In the genomic region with DNA sequence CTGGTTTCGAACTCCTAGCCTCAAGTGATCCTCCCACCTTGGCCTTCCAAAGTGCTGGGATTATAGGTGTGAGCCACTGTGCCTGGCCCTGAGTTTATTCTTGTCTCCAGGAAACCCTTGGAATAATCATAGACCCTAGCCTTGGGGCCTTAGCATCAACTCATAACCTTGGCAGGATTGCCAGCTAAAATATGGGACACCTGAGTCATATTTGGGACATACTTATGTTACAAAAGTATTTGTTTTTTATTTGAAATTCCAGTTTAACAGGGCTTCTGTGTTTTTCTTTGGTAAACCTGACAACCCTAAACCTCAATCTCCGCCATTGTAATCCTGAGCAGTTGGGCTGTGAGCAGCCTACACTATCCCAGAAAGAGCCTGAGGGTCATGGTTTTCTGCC, we compare ENCODE assay signal across 19 cellular contexts. TPM values are rescaled to one million over a fixed set of nuclear protein-coding genes. Genes with fewer than 3 reads are reported as not detected.
A peak's percentile ranks its signal among the peaks of the same experiment; 100 is the strongest.
DNase-seq lines count a peak whose midpoint lies in the region; ATAC-seq and TF ChIP-seq lines count a peak whose summit lies in the region.
"Had no signal": no experiment of that assay in that cellular context is flagged by ENCODE, and none has a peak within 500 bp of the region (broad histone marks: within the 10 kb centered on the region; RNA-seq: fewer than 3 reads in every experiment).

No MANE protein-coding gene starts in this region.

- ATAC-seq in Right ventricle myocardium inferior (no peak), HG02970 (IDR thresholded peaks at IDR 0.05; ENCODE audit: low FRiP score, unreplicated experiment) (no peak)
- no peak for ATAC-seq in activated CD8-positive, alpha-beta T cell treated with anti-CD3 and anti-CD28 coated beads for 36 hours
- ATAC-seq: activated T-cell treated with anti-CD3 and anti-CD28 coated beads, Interleukin-2, amount 50 U/mL, for 4 hours; left lung; mucosa of descending colon; right cardiac atrium had no signal

- H3K4me1 ChIP-seq in vagina: peaks cover 54% of the 10 kb centered on the region

- H3K4me3 ChIP-seq in epithelial cell of esophagus (ENCODE audit: low read length): no peak overlapping the region
- H3K4me3 ChIP-seq in vagina: no peak overlapping the region
- H3K4me3 ChIP-seq: left lung, mucosa of descending colon had no signal

- TF ChIP-seq CTCF in activated CD8-positive, alpha-beta T cell treated with anti-CD3 and anti-CD28 coated beads for 36 hours (IDR thresholded peaks at IDR 0.05): no peak
- TF ChIP-seq CTCF in epithelial cell of esophagus (IDR thresholded peaks at IDR 0.05; ENCODE audit: insufficient read depth, low read depth, low read length, missing control alignments): no peak
- no peak for TF ChIP-seq CTCF in vagina (IDR thresholded peaks at IDR 0.05)

- POLR2A ChIA-PET in activated CD8-positive, alpha-beta T cell treated with anti-CD3 and anti-CD28 coated beads for 36 hours (lab: Charles Lee): interaction anchor here (0.6 to 19.7 kb wide), 11 partner anchors 10 to 352 kb away, joined by 3 to 548 read pairs (median 4); a partner anchor contains a TSS

- no peaks in the 10 kb centered on the region for H3K27me3 Mint-ChIP-seq in activated CD8-positive, alpha-beta T cell treated with anti-CD3 and anti-CD28 coated beads for 36 hours

- H3K9me3 Mint-ChIP-seq in activated CD8-positive, alpha-beta T cell treated with anti-CD3 and anti-CD28 coated beads for 36 hours: peaks cover 10% of the 10 kb centered on the region

- DNase-seq in cardiac septum (ENCODE audit: low spot score): peak; percentile 19
- no peak for DNase-seq in Right ventricle myocardium inferior (ENCODE audit: missing footprints)
- DNase-seq in activated CD8-positive, alpha-beta T cell treated with anti-CD3 and anti-CD28 coated beads for 36 hours: no peak
- peak; percentile 50 for DNase-seq in epithelial cell of esophagus (ENCODE audit: low read depth)
- DNase-seq in vagina (ENCODE audit: extremely low spot score in 2 of 2): no peak
- DNase-seq in NCI-H1092 treated with DMSO at 0.1 percent for 48 hours (lab: John Stamatoyannopoulos, UW): no peak
- no peak for DNase-seq in KG1 (lab: John Stamatoyannopoulos, UW)
- DNase-seq: activated T-cell treated with anti-CD3 and anti-CD28 coated beads, Interleukin-2, amount 50 U/mL, for 4 hours; anterior cingulate cortex; cortex of kidney; EL; HFFc6; NCI-H187 treated with DMSO at 0.1 percent for 48 hours; nucleus accumbens; right cardiac atrium had no signal

- peaks cover 8% of the 10 kb centered on the region for H3K36me3 Mint-ChIP-seq in activated CD8-positive, alpha-beta T cell treated with anti-CD3 and anti-CD28 coated beads for 36 hours (ENCODE audit: low read depth)

- no peaks in the 10 kb centered on the region for H3K9me3 ChIP-seq in vagina
- H3K9me3 ChIP-seq: mucosa of descending colon had no signal

- H3K36me3 ChIP-seq in vagina: no peaks in the 10 kb centered on the region
- H3K36me3 ChIP-seq: left lung had no signal

- H3K4me1 Mint-ChIP-seq in activated CD8-positive, alpha-beta T cell treated with anti-CD3 and anti-CD28 coated beads for 36 hours (ENCODE audit: low read depth): peaks cover 61% of the 10 kb centered on the region

- intact Hi-C loops in cardiac septum (cut with DNase I) (loop anchor here (5.0 kb wide), 1 partner anchor 53 kb away; no protein-coding TSS in a partner anchor), Right ventricle myocardium inferior (cut with DNase I) (no loop called here), vagina (cut with DNase I) (loop anchor here (5.0 kb wide), 1 partner anchor 88 kb away; a partner anchor contains a TSS)
- intact Hi-C loops in activated CD8-positive, alpha-beta T cell treated with anti-CD3 and anti-CD28 coated beads for 36 hours (cut with micrococcal nuclease): loop anchor here (5.0 kb wide), 4 partner anchors 48 to 173 kb away; a partner anchor contains a TSS

- peak overlapping the region; percentile 95 for H3K27ac Mint-ChIP-seq in activated CD8-positive, alpha-beta T cell treated with anti-CD3 and anti-CD28 coated beads for 36 hours
- H3K27ac Mint-ChIP-seq: HFFc6 had no signal

- TF ChIP-seq POLR2A in vagina (IDR thresholded peaks at IDR 0.05): no peak

- H3K4me3 Mint-ChIP-seq in activated CD8-positive, alpha-beta T cell treated with anti-CD3 and anti-CD28 coated beads for 36 hours: no peak overlapping the region
- H3K4me3 Mint-ChIP-seq: activated T-cell treated with anti-CD3 and anti-CD28 coated beads, Interleukin-2, amount 50 U/mL, for 4 hours; HFFc6 had no signal

- CTCF ChIA-PET in activated CD8-positive, alpha-beta T cell treated with anti-CD3 and anti-CD28 coated beads for 36 hours (lab: Charles Lee): interaction anchor here (2.4 to 15.3 kb wide), 6 partner anchors 10 to 169 kb away, joined by 8 to 234 read pairs (median 136); a partner anchor contains a TSS

- H3K27ac ChIP-seq in vagina: peak overlapping the region; percentile 8
- H3K27ac ChIP-seq: left lung had no signal

- no peaks in the 10 kb centered on the region for H3K27me3 ChIP-seq in vagina
- H3K27me3 ChIP-seq: left lung had no signal

RNA-seq across cellular contexts. Expression of a gene that starts 28.6 kb away (rescaled TPM):
- total RNA-seq in cardiac septum (not detected), Right ventricle myocardium inferior (not detected), vagina (296 TPM)
- 1 to 10 TPM; 5.8 to 6.3 TPM for total RNA-seq in activated CD8-positive, alpha-beta T cell treated with anti-CD3 and anti-CD28 coated beads for 36 hours

RNA-seq across cellular contexts. Expression of a gene that starts 35.3 kb away (rescaled TPM):
- 0.32 TPM for total RNA-seq in cardiac septum
- not detected for total RNA-seq in Right ventricle myocardium inferior
- 100 to 1,000 TPM; 297 to 302 TPM for total RNA-seq in activated CD8-positive, alpha-beta T cell treated with anti-CD3 and anti-CD28 coated beads for 36 hours
- total RNA-seq in vagina: not detected
- total RNA-seq: HFFc6, NCI-H460 had no signal

Comparison
In these comparisons a context has a peak if more than half of its experiments do, and no peak if none do; other contexts are left out.
1. DNase-seq: peak in cardiac septum (single experiment) and epithelial cell of esophagus (single experiment); none in Right ventricle myocardium inferior (single experiment), activated CD8-positive, alpha-beta T cell treated with anti-CD3 and anti-CD28 coated beads for 36 hours (single experiment), vagina (0 of 2), NCI-H1092 treated with DMSO at 0.1 percent for 48 hours (single experiment) and KG1 (single experiment).
2. RNA of a gene that starts 28.6 kb away (total RNA-seq): 296 TPM in vagina (single experiment); 5.8 to 6.3 TPM in activated CD8-positive, alpha-beta T cell treated with anti-CD3 and anti-CD28 coated beads for 36 hours, not detected in Right ventricle myocardium inferior (single experiment) and not detected in cardiac septum (single experiment); every median in the first group is over 10 times any median in the second.
3. RNA of a gene that starts 35.3 kb away (total RNA-seq): 297 to 302 TPM in activated CD8-positive, alpha-beta T cell treated with anti-CD3 and anti-CD28 coated beads for 36 hours; 0.32 TPM in cardiac septum (single experiment), not detected in vagina (single experiment) and not detected in Right ventricle myocardium inferior (single experiment); every median in the first group is over 100 times any median in the second.